ENCODE assay signal across 2 cellular contexts in genomic region chr9:21286099-21286498, GRCh38.
TF ChIP-seq lines count a peak whose summit lies in the region.

No MANE protein-coding gene starts in this region.

TF ChIP-seq in HepG2, 621 proteins besides CTCF, POLR2A, EP300 and RAD21:
- TF ChIP-seq TEF (CRISPR knock-in tag; IDR thresholded peaks at IDR 0.05) (no peak), MNT (IDR thresholded peaks at IDR 0.05) (peak; percentile 99)
TF ChIP-seq in HepG2: peak in this region for 1.

TF ChIP-seq in neural cell, 6 proteins besides CTCF, POLR2A, EP300 and RAD21:
- TF ChIP-seq MXI1 (conservative IDR thresholded peaks at IDR 0.05; ENCODE audit: poor library complexity, severe bottlenecking) = no peak
- no peak for TF ChIP-seq SMC3 (conservative IDR thresholded peaks at IDR 0.05; ENCODE audit: poor library complexity)
- no peak for TF ChIP-seq TAF1 (IDR thresholded peaks at IDR 0.05; ENCODE audit: low read depth)
- TF ChIP-seq POLR2AphosphoS5 (IDR thresholded peaks at IDR 0.05) = no peak
- no peak for TF ChIP-seq EZH2 (IDR thresholded peaks at IDR 0.05; ENCODE audit: borderline replicate concordance, insufficient read depth, low read length, poor library complexity, severe bottlenecking)
- TF ChIP-seq REST (IDR thresholded peaks at IDR 0.05; ENCODE audit: borderline replicate concordance) = no peak
